Comparison of ENCODE assay signal across 1 cellular context in the genomic region with DNA sequence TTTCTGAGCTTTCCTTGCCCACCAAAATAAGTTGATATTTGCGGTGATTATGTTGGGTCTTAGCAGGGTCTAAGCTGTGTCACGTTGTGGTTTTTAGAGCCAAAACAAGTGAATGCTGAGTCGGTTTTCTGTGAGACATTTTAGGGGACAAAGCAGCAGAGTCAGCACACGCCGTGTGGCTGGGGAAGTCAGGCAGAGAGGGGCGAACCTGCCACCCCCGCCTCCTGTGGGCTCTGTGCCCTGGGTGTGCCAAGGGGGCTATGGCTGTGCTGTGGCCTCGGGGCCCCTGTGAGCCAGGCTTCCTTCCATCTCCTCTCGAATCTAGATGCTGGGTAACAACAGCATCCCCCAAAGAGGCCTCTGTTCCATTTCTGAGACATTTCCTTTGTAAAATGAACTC.
TF ChIP-seq lines count a peak whose summit lies in the region.

No MANE protein-coding gene starts in this region.

TF ChIP-seq in K562, 482 proteins besides CTCF, POLR2A, EP300 and RAD21:
- peak; percentile 30; the same call in 1 of the 2 replicates for TF ChIP-seq C11orf30 (IDR thresholded peaks at IDR 0.05; ENCODE audit: low read depth)
- TF ChIP-seq CHD4 (IDR thresholded peaks at IDR 0.05; ENCODE audit: insufficient read depth, insufficient replicate concordance, low read depth, low read length, poor library complexity, severe bottlenecking) = no peak
- TF ChIP-seq ZNF316 (IDR thresholded peaks at IDR 0.05) = peak; percentile 29; the same call in 1 of the 2 replicates
- TF ChIP-seq KDM2B (CRISPR knock-in tag; IDR thresholded peaks at IDR 0.05) = no peak
